ENCODE assay signal across 15 cellular contexts in genomic region chr6:56689663-56690062, GRCh38. TPM values are rescaled to one million over a fixed set of nuclear protein-coding genes. Genes with fewer than 3 reads are reported as not detected.
A peak's percentile ranks its signal among the peaks of the same experiment; 100 is the strongest.
DNase-seq lines count a peak whose midpoint lies in the region; ATAC-seq and TF ChIP-seq lines count a peak whose summit lies in the region.
"Had no signal": no experiment of that assay in that cellular context is flagged by ENCODE, and none has a peak within 500 bp of the region (broad histone marks: within the 10 kb centered on the region; RNA-seq: fewer than 3 reads in every experiment).

No MANE protein-coding gene starts in this region.

- H3K36me3 Mint-ChIP-seq in CD8-positive, alpha-beta memory T cell: no peaks in the 10 kb centered on the region
- H3K36me3 Mint-ChIP-seq: activated naive CD4-positive, alpha-beta T cell treated with anti-CD3 and anti-CD28 coated beads, Interleukin-2, amount 10 ng/mL, durations not matched to agents 7 days and 5 days had no signal

- WGBS in heart left ventricle, 4 donors: 91 to 98% (median 94%) methylated on average over 1 of the region's 1 CpG
- 85% methylated on average over 1 of the region's 1 CpG for WGBS in hepatocyte (ENCODE audit: low lambda C conversion rate, missing lambda C conversion rate)

- H3K27me3 ChIP-seq in heart left ventricle (no peaks in the 10 kb centered on the region), WERI-Rb-1 (ENCODE audit: insufficient read depth, low read depth, severe bottlenecking) (no peaks in the 10 kb centered on the region), hepatocyte (no peaks in the 10 kb centered on the region), tibial artery (no peaks in the 10 kb centered on the region)
- H3K27me3 ChIP-seq in CD8-positive, alpha-beta memory T cell (ENCODE audit: insufficient read depth, low read length, poor library complexity, severe bottlenecking): no peaks in the 10 kb centered on the region

- peak overlapping the region; percentile 68 for H3K4me2 ChIP-seq in hepatocyte

- no peaks in the 10 kb centered on the region for H3K4me1 Mint-ChIP-seq in CD8-positive, alpha-beta memory T cell
- H3K4me1 Mint-ChIP-seq: activated naive CD4-positive, alpha-beta T cell treated with anti-CD3 and anti-CD28 coated beads, Interleukin-2, amount 10 ng/mL, durations not matched to agents 7 days and 5 days had no signal

- peaks cover 0 to 3% (median 0%) of the 10 kb centered on the region in 5 donors for H3K9me3 Mint-ChIP-seq in CD8-positive, alpha-beta memory T cell
- H3K9me3 Mint-ChIP-seq: activated naive CD4-positive, alpha-beta T cell treated with anti-CD3 and anti-CD28 coated beads, Interleukin-2, amount 10 ng/mL, durations not matched to agents 7 days and 5 days; H9; neural crest cell had no signal

- POLR2A ChIA-PET in CD8-positive, alpha-beta memory T cell (lab: Charles Lee): interaction anchor here (0.6 kb wide), 1 partner anchor 98 kb away, joined by 6 read pairs; no protein-coding TSS in a partner anchor

- H3K4me1 ChIP-seq in heart left ventricle: peaks cover 0 to 58% (median 43%) of the 10 kb centered on the region in 12 donors
- H3K4me1 ChIP-seq in hepatocyte (ENCODE audit: insufficient read depth): peaks cover 39% of the 10 kb centered on the region
- H3K4me1 ChIP-seq in tibial artery: peaks cover 0 to 85% (median 24%) of the 10 kb centered on the region in 4 donors
- no peaks in the 10 kb centered on the region for H3K4me1 ChIP-seq in CD8-positive, alpha-beta memory T cell (ENCODE audit: insufficient read depth, low read length)

- DNase-seq in heart left ventricle (no peak), left ventricle myocardium superior (no peak), WERI-Rb-1 (no peak), hepatocyte (ENCODE audit: low spot score) (no peak), tibial artery (no peak), foreskin fibroblast (no peak)
- DNase-seq in activated CD8-positive, alpha-beta memory T cell treated with anti-CD3 and anti-CD28 coated beads, Interleukin-2, amount 50 U/mL, for 4 hours: no peak
- DNase-seq in CD8-positive, alpha-beta memory T cell: no peak
- DNase-seq: activated naive CD4-positive, alpha-beta T cell treated with anti-CD3 and anti-CD28 coated beads, Interleukin-2, amount 10 ng/mL, durations not matched to agents 7 days and 5 days; cortex of kidney; H9; NCI-H1436; NCI-H526 treated with DMSO at 0.1 percent for 48 hours had no signal

- no peaks in the 10 kb centered on the region for H3K9me3 ChIP-seq in heart left ventricle
- no peaks in the 10 kb centered on the region for H3K9me3 ChIP-seq in WERI-Rb-1 (ENCODE audit: severe bottlenecking)
- H3K9me3 ChIP-seq in hepatocyte (ENCODE audit: low read depth): no peaks in the 10 kb centered on the region
- H3K9me3 ChIP-seq in tibial artery: no peaks in the 10 kb centered on the region
- no peaks in the 10 kb centered on the region for H3K9me3 ChIP-seq in CD8-positive, alpha-beta memory T cell (ENCODE audit: low read length)

- TF ChIP-seq POLR2A in heart left ventricle (IDR thresholded peaks at IDR 0.05): no peak

- no peaks in the 10 kb centered on the region for H4K20me1 ChIP-seq in hepatocyte (ENCODE audit: insufficient read depth, poor library complexity, severe bottlenecking)

- TF ChIP-seq CTCF in heart left ventricle (IDR thresholded peaks at IDR 0.05) (no peak), WERI-Rb-1 (IDR thresholded peaks at IDR 0.05; ENCODE audit: low read depth, low read length) (no peak), hepatocyte (IDR thresholded peaks at IDR 0.05; ENCODE audit: poor library complexity) (no peak), tibial artery (IDR thresholded peaks at IDR 0.05) (no peak), foreskin fibroblast (IDR thresholded peaks at IDR 0.05; ENCODE audit: low read depth, low read length) (no peak)

- no peaks in the 10 kb centered on the region for H3K27me3 Mint-ChIP-seq in CD8-positive, alpha-beta memory T cell

- H3K9me2 ChIP-seq in hepatocyte (replicated peaks; ENCODE audit: insufficient read depth): no peaks in the 10 kb centered on the region

- H3K27ac Mint-ChIP-seq in CD8-positive, alpha-beta memory T cell: no peak overlapping the region
- H3K27ac Mint-ChIP-seq: activated naive CD4-positive, alpha-beta T cell treated with anti-CD3 and anti-CD28 coated beads, Interleukin-2, amount 10 ng/mL, durations not matched to agents 7 days and 5 days; H9 had no signal

- no peak overlapping the region for H2AFZ ChIP-seq in hepatocyte

- H3K36me3 ChIP-seq in heart left ventricle (no peaks in the 10 kb centered on the region), WERI-Rb-1 (peaks cover 10% of the 10 kb centered on the region), hepatocyte (replicated peaks; ENCODE audit: insufficient read depth, low read depth) (no peaks in the 10 kb centered on the region), tibial artery (no peaks in the 10 kb centered on the region)
- H3K36me3 ChIP-seq in CD8-positive, alpha-beta memory T cell (ENCODE audit: insufficient read depth, low read length): no peaks in the 10 kb centered on the region

- peak overlapping the region in 10 of 12 donors; percentile 29 to 90 (median 87) for H3K27ac ChIP-seq in heart left ventricle
- H3K27ac ChIP-seq in WERI-Rb-1: no peak overlapping the region
- peak overlapping the region; percentile 93 for H3K27ac ChIP-seq in hepatocyte
- peak overlapping the region; percentile 79 to 80 for H3K27ac ChIP-seq in tibial artery
- H3K27ac ChIP-seq in CD8-positive, alpha-beta memory T cell (ENCODE audit: low read depth, low read length): no peak overlapping the region
- H3K27ac ChIP-seq: RWPE1 had no signal

- H3K4me3 ChIP-seq in heart left ventricle: peak overlapping the region in 9 of 12 donors; percentile 44 to 65 (median 52)
- peak overlapping the region; percentile 79 for H3K4me3 ChIP-seq in WERI-Rb-1 (ENCODE audit: low read depth, low read length)
- peak overlapping the region; percentile 14 for H3K4me3 ChIP-seq in hepatocyte
- peak overlapping the region in 1 of 2 donors; percentile 10 for H3K4me3 ChIP-seq in tibial artery
- no peak overlapping the region for H3K4me3 ChIP-seq in CD8-positive, alpha-beta memory T cell (ENCODE audit: low read length)
- peak overlapping the region in 1 of 2 donors; percentile 29 for H3K4me3 ChIP-seq in foreskin fibroblast (ENCODE audit: low read depth in 1 of 2, low read length in 2 of 2)

- ATAC-seq in heart left ventricle: no peak
- ATAC-seq in left ventricle myocardium superior: no peak

- intact Hi-C loops in heart left ventricle (cut with DNase I) (loop anchor here in 1 of 10 donors (5.0 kb wide), 1 partner anchor 37 kb away; no protein-coding TSS in a partner anchor), left ventricle myocardium superior (cut with micrococcal nuclease) (no loop called here), tibial artery (cut with DNase I; ENCODE audit: low total_unique reads) (no loop called here)

- H3K79me2 ChIP-seq in hepatocyte: peaks cover 64% of the 10 kb centered on the region

- no peak overlapping the region for H3K4me3 Mint-ChIP-seq in CD8-positive, alpha-beta memory T cell
- H3K4me3 Mint-ChIP-seq: activated naive CD4-positive, alpha-beta T cell treated with anti-CD3 and anti-CD28 coated beads, Interleukin-2, amount 10 ng/mL, durations not matched to agents 7 days and 5 days; H9; neural crest cell had no signal

- CTCF ChIA-PET in CD8-positive, alpha-beta memory T cell (lab: Charles Lee): no interaction called here

RNA-seq across cellular contexts. Expression of gene DST, which starts 47.0 kb away (rescaled TPM):
- total RNA-seq in heart left ventricle (100 to 1,000 TPM; 269 to 607 (median 383) TPM), left ventricle myocardium superior (225 TPM), hepatocyte (369 and 396 TPM in 2 replicates)
- polyA plus RNA-seq in heart left ventricle (100 to 1,000 TPM; 107 to 139 TPM), hepatocyte (103 and 131 TPM in 2 replicates)
- 1 to 10 TPM; 1.7 to 1.9 TPM for total RNA-seq in CD8-positive, alpha-beta memory T cell
- polyA plus RNA-seq in CD8-positive, alpha-beta memory T cell: 0.95 TPM

Comparison
In these comparisons a context has a peak if more than half of its experiments do, and no peak if none do; other contexts are left out.
1. H3K27ac ChIP-seq: peak in heart left ventricle (10 of 12), hepatocyte (single experiment) and tibial artery (2 of 2); none in WERI-Rb-1 (single experiment) and CD8-positive, alpha-beta memory T cell (single experiment).
2. RNA of gene DST, which starts 47.0 kb away (total RNA-seq): 269 to 607 TPM in heart left ventricle, 369 to 396 TPM in hepatocyte and 225 TPM in left ventricle myocardium superior (single experiment); 1.7 to 1.9 TPM in CD8-positive, alpha-beta memory T cell; every median in the first group is over 10 times any median in the second.